ENCODE assay signal across 8 cellular contexts in genomic region chr7:128381161-128381821, GRCh38. TPM values are rescaled to one million over a fixed set of nuclear protein-coding genes. Genes with fewer than 3 reads are reported as not detected.
DNase-seq lines count a peak whose midpoint lies in the region; TF ChIP-seq lines count a peak whose summit lies in the region.

No MANE protein-coding gene starts in this region.

- H3K4me3 ChIP-seq in fibroblast of lung (replicated peaks in 1 of 4; ENCODE audit: control extremely low read depth in 1 of 4, insufficient read depth in 1 of 4, low read depth in 3 of 4, low read length in 4 of 4): no peak overlapping the region

- no peak overlapping the region for H3K4me2 ChIP-seq in fibroblast of lung (ENCODE audit: extremely low read depth, insufficient read depth, low read length)

- H3K27me3 ChIP-seq in fibroblast of lung (ENCODE audit: control insufficient read depth, insufficient read depth, low read length): peaks cover 12% of the 10 kb centered on the region

- no peaks in the 10 kb centered on the region for H4K20me1 ChIP-seq in fibroblast of lung (ENCODE audit: control insufficient read depth, extremely low read depth, insufficient read depth, low read length)

- in situ Hi-C loops in G401 (cut with HindIII; ENCODE audit: low sequenced_read_pairs): no loop called here

- H3K9me3 ChIP-seq in fibroblast of lung (ENCODE audit: control insufficient read depth, insufficient read depth, low read depth, low read length): no peaks in the 10 kb centered on the region

- no peaks in the 10 kb centered on the region for H3K4me1 ChIP-seq in fibroblast of lung (ENCODE audit: control insufficient read depth, extremely low read depth, insufficient read depth, low read length)

- peak; percentile 58 for DNase-seq in NCI-H82 (lab: John Stamatoyannopoulos, UW)
- DNase-seq in NCI-H82 treated with DMSO at 0.1 percent for 48 hours (lab: John Stamatoyannopoulos, UW; ENCODE audit: unreplicated experiment): no peak
- DNase-seq in T-helper 9 cell: peak; percentile 25
- DNase-seq in fibroblast of lung (ENCODE audit: low read depth in 2 of 2): no peak
- peak; percentile 57 for DNase-seq in stimulated activated CD4-positive, alpha-beta T cell treated with anti-CD3 and anti-CD28 coated beads, Interleukin-1b, Interleukin-23, amount 100 ng/mL, for 48 hours
- no peak for DNase-seq in NCI-H524 treated with DMSO at 0.1 percent for 48 hours (lab: John Stamatoyannopoulos, UW)
- no peak for DNase-seq in G401 (ENCODE audit: low spot score)
- no peak for DNase-seq in NCI-H146 treated with DMSO at 0.1 percent for 48 hours (lab: John Stamatoyannopoulos, UW; ENCODE audit: unreplicated experiment)

- no peak overlapping the region for H3K27ac ChIP-seq in fibroblast of lung (ENCODE audit: insufficient read depth, low read length)

- H3K79me2 ChIP-seq in fibroblast of lung (ENCODE audit: control insufficient read depth, insufficient read depth, low read length): no peaks in the 10 kb centered on the region

- no peaks in the 10 kb centered on the region for H3K36me3 ChIP-seq in fibroblast of lung (ENCODE audit: control insufficient read depth, insufficient read depth, low read length)

- TF ChIP-seq CTCF in fibroblast of lung (conservative IDR thresholded peaks at IDR 0.05 in 1 of 2, IDR thresholded peaks at IDR 0.05 in 1 of 2; ENCODE audit: low read depth in 1 of 2, low read length in 2 of 2): peak; percentile 33 to 58

- H3K9ac ChIP-seq in fibroblast of lung (ENCODE audit: insufficient read depth, low read length): no peak overlapping the region

- no peak overlapping the region for H2AFZ ChIP-seq in fibroblast of lung (ENCODE audit: low read length)

RNA-seq across cellular contexts. Expression of gene PRRT4, which starts 19.8 kb away (rescaled TPM):
- under 0.01 and 0.26 TPM in 2 replicates for total RNA-seq in fibroblast of lung
- 0.03 TPM in 2 replicates for polyA plus RNA-seq in fibroblast of lung
- 0.14 TPM in 1 of 2 replicates, not detected in the other for polyA plus RNA-seq in fibroblast of lung (2012)
- not detected in 2 replicates for polyA minus RNA-seq in fibroblast of lung (ENCODE audit: low replicate concordance)
- 0.78 TPM in 1 of 2 replicates, not detected in the other for total RNA-seq in G401 (2014; rRNA removed; shearing (Covaris generic))

RNA-seq across cellular contexts. Expression of gene IMPDH1, which starts 28.5 kb away (rescaled TPM):
- 42.9 and 56.5 TPM in 2 replicates for total RNA-seq in fibroblast of lung
- 30.2 and 36.1 TPM in 2 replicates for polyA plus RNA-seq in fibroblast of lung
- polyA plus RNA-seq in fibroblast of lung (2012): 49.6 and 69.8 TPM in 2 replicates
- 165 and 208 TPM in 2 replicates for polyA minus RNA-seq in fibroblast of lung (ENCODE audit: low replicate concordance)
- total RNA-seq in G401 (2014; rRNA removed; shearing (Covaris generic)): 58.5 and 67.9 TPM in 2 replicates

RNA-seq across cellular contexts. Expression of gene RBM28, which starts 37.6 kb away (rescaled TPM):
- 9.5 and 11.2 TPM in 2 replicates for total RNA-seq in fibroblast of lung
- polyA plus RNA-seq in fibroblast of lung: 22.9 and 24.3 TPM in 2 replicates
- 27.2 and 28.1 TPM in 2 replicates for polyA plus RNA-seq in fibroblast of lung (2012)
- 2.4 and 4.3 TPM in 2 replicates for polyA minus RNA-seq in fibroblast of lung (ENCODE audit: low replicate concordance)
- 20.6 and 58.3 TPM in 2 replicates for total RNA-seq in G401 (2014; rRNA removed; shearing (Covaris generic))

Comparison
In these comparisons a context has a peak if more than half of its experiments do, and no peak if none do; other contexts are left out.
1. DNase-seq: peak in NCI-H82 (single experiment), T-helper 9 cell (single experiment) and stimulated activated CD4-positive, alpha-beta T cell treated with anti-CD3 and anti-CD28 coated beads, Interleukin-1b, Interleukin-23, amount 100 ng/mL, for 48 hours (single experiment); none in NCI-H82 treated with DMSO at 0.1 percent for 48 hours (single experiment), fibroblast of lung (0 of 2), NCI-H524 treated with DMSO at 0.1 percent for 48 hours (single experiment), G401 (single experiment) and NCI-H146 treated with DMSO at 0.1 percent for 48 hours (single experiment).